9 cellular contexts compared by ENCODE assay signal in the genomic region with DNA sequence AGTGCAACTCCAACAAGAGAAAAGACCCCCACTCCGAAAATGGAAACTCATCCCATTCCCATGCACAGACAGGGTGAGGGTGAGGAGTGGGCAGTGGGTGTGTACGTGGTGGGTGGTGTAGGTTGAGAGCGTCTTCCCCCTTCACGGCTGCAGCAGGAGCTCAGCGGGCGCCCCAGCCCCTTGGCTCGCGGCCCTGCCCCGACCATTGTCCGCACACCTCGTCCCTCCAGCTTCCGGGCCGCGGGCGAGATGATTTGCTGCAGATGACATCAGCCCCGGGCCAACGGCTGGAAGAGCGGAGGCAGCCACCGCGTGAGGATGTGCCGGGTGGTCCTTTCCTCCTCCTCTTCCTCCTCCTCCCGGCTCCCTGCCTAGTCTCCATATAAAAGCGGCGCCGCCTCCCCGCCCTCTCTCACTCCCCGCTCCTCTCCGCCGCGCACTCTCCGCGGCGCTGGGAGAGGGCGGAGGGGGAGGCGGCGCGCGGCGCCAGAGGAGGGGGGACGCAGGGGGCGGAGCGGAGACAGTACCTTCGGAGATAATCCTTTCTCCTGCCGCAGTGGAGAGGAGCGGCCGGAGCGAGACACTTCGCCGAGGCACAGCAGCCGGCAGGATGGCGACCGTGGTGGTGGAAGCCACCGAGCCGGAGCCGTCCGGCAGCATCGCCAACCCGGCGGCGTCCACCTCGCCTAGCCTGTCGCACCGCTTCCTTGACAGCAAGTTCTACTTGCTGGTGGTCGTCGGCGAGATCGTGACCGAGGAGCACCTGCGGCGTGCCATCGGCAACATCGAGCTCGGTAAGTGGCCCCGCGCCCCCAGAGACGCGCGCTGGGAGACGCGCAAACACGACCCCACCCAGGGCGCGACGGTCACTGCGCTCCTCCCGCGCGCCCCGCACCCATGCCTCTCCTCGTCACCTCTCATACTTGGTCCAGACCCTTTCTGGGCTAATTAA. TPM values are rescaled to one million over a fixed set of nuclear protein-coding genes. Genes with fewer than 3 reads are reported as not detected.
DNase-seq lines count a peak whose midpoint lies in the region; ATAC-seq and FAIRE-seq lines count a peak whose summit lies in the region.
"Had no signal": no experiment of that assay in that cellular context is flagged by ENCODE, and none has a peak within 500 bp of the region (broad histone marks: within the 10 kb centered on the region; RNA-seq: fewer than 3 reads in every experiment).

TSS of gene MAP1B (plus strand) at position 554 of the 952 bp plus-strand sequence. CDS start at position 611, 57 bp downstream.

- peaks cover 0 to 4% of the 10 kb centered on the region in 2 donors for H3K9me3 Mint-ChIP-seq in stimulated activated naive B cell treated with anti-CD40 and anti-IgM and Interleukin-4, amounts not matched to agents 10 μg/mL and 1 μg/mL and 100 μg/mL, for 72 hours

- peaks cover 10% of the 10 kb centered on the region; the same call in 1 of the 2 replicates for H3K36me3 ChIP-seq in HUES6 (ENCODE audit: control insufficient read depth, insufficient read depth, low read length)
- peaks cover 7% of the 10 kb centered on the region for H3K36me3 ChIP-seq in ectodermal cell (ENCODE audit: control insufficient read depth, insufficient read depth, low read length)

- H3K4me1 ChIP-seq in HUES6 (ENCODE audit: control insufficient read depth, insufficient read depth, low read length) (peaks cover 27% of the 10 kb centered on the region), ectodermal cell (ENCODE audit: control insufficient read depth, insufficient read depth, low read length) (peaks cover 10% of the 10 kb centered on the region)

- H3K4me3 Mint-ChIP-seq in stimulated activated naive B cell treated with anti-CD40 and anti-IgM and Interleukin-4, amounts not matched to agents 10 μg/mL and 1 μg/mL and 100 μg/mL, for 72 hours, result peak within 1 kb of the TSS; percentile 75 to 79

- no peak within 1 kb of the TSS for H3K27ac Mint-ChIP-seq in stimulated activated naive B cell treated with anti-CD40 and anti-IgM and Interleukin-4, amounts not matched to agents 10 μg/mL and 1 μg/mL and 100 μg/mL, for 72 hours

- peaks cover 43 to 63% of the 10 kb centered on the region in 2 donors for H3K27me3 Mint-ChIP-seq in stimulated activated naive B cell treated with anti-CD40 and anti-IgM and Interleukin-4, amounts not matched to agents 10 μg/mL and 1 μg/mL and 100 μg/mL, for 72 hours

- no peaks in the 10 kb centered on the region for H3K27me3 ChIP-seq in HUES6 (ENCODE audit: control insufficient read depth, insufficient read depth, low read length)
- H3K27me3 ChIP-seq in ectodermal cell (ENCODE audit: control insufficient read depth, insufficient read depth, low read length, poor library complexity, severe bottlenecking), result no peaks in the 10 kb centered on the region

- H3K4me1 Mint-ChIP-seq in stimulated activated naive B cell treated with anti-CD40 and anti-IgM and Interleukin-4, amounts not matched to agents 10 μg/mL and 1 μg/mL and 100 μg/mL, for 72 hours, result peaks cover 12 to 23% of the 10 kb centered on the region in 2 donors

- peak; percentile 17 to 20 for ATAC-seq in stimulated activated naive B cell treated with anti-CD40 and anti-IgM and Interleukin-4, amounts not matched to agents 10 μg/mL and 1 μg/mL and 100 μg/mL, for 72 hours (replicated peaks)
- no peak for ATAC-seq in GM21390 (IDR thresholded peaks at IDR 0.05; ENCODE audit: unreplicated experiment)

- no peak for FAIRE-seq in RCC 7860 (lab: Jason Lieb, UNC)
- FAIRE-seq: TTC549 had no signal

- WGBS in ectodermal cell, 2 experiments, result 0% methylated on average over 90 of the region's 90 CpGs

- H3K4me3 ChIP-seq in HUES6 (ENCODE audit: low read depth, low read length) (peak within 1 kb of the TSS; percentile 98), ectodermal cell (ENCODE audit: insufficient read depth, low read depth, low read length) (peak within 1 kb of the TSS; percentile 78)

- no peaks in the 10 kb centered on the region for H3K36me3 Mint-ChIP-seq in stimulated activated naive B cell treated with anti-CD40 and anti-IgM and Interleukin-4, amounts not matched to agents 10 μg/mL and 1 μg/mL and 100 μg/mL, for 72 hours

- DNase-seq in DMS53 treated with DMSO at 0.1 percent for 48 hours (lab: John Stamatoyannopoulos, UW; ENCODE audit: unreplicated experiment) (peak; percentile 57), RCC 7860 (ENCODE audit: low spot score) (peak; percentile 60), left kidney (ENCODE audit: low read depth, low spot score) (peak; percentile 94), CD1c-positive myeloid dendritic cell (ENCODE audit: extremely low spot score) (no peak)
- peak; percentile 2 for DNase-seq in stimulated activated naive B cell treated with anti-CD40 and anti-IgM and Interleukin-4, amounts not matched to agents 10 μg/mL and 1 μg/mL and 100 μg/mL, for 72 hours

- H3K27ac ChIP-seq in HUES6 (ENCODE audit: low read depth, low read length) (peak within 1 kb of the TSS; percentile 66; the same call in 1 of the 2 replicates), ectodermal cell (ENCODE audit: insufficient read depth, low read depth, low read length, poor library complexity, severe bottlenecking) (peak within 1 kb of the TSS; percentile 90)

- H3K9me3 ChIP-seq in HUES6 (ENCODE audit: control insufficient read depth, insufficient read depth, low read depth, low read length), result no peaks in the 10 kb centered on the region
- H3K9me3 ChIP-seq in ectodermal cell (ENCODE audit: control insufficient read depth, low read length), result no peaks in the 10 kb centered on the region

- peak within 1 kb of the TSS; percentile 94 for H3K9ac ChIP-seq in HUES6 (ENCODE audit: low read length)

RNA-seq across cellular contexts. Expression of gene MAP1B, which starts in this region (rescaled TPM):
- 104 TPM for polyA plus RNA-seq in ectodermal cell (2013, experiment 1 of 4)
- 114 TPM for polyA plus RNA-seq in ectodermal cell (2013, experiment 2 of 4)
- polyA plus RNA-seq in ectodermal cell (2013, experiment 3 of 4), result 88.0 TPM
- 110 TPM for polyA plus RNA-seq in ectodermal cell (2013, experiment 4 of 4)
